ENCODE assay signal across 8 cellular contexts in the genomic region with DNA sequence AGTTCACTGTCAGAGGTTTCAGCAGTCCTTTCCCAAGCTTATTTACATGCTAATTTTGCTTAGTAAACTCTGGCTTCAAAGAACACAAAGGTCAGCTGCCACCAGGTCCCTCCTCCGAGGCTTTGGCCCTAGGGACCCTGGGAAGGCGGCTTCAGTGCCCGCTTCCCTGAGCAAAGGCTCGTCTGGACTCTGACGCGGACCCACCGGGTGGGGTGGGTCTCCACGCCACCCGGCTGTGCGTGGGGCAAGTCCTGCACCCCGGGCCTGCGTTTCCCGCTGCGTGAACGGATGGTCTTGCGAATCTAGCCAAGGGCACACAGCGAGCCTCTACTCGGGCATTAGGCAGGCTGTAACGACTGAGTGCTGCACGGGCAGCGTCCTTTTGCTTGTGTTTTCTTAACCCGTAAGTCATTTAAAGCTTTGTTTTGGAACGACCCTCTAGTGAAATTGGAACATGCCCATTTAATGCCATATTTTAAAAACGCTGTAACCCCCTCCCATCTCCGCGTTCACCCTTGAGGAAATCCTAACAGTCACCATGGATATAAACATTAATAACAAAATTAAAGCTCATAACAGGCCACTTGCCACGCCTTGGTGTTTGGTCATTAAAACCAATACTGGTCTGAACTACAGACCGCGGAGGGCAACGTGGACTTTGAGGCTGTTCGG. TPM values are rescaled to one million over a fixed set of nuclear protein-coding genes. Genes with fewer than 3 reads are reported as not detected.
DNase-seq lines count a peak whose midpoint lies in the region; ATAC-seq, FAIRE-seq and TF ChIP-seq lines count a peak whose summit lies in the region.

No MANE protein-coding gene starts in this region.

- peaks cover 19% of the 10 kb centered on the region for H3K36me3 Mint-ChIP-seq in GM23338 (ENCODE audit: low read depth)

- H3K9me3 Mint-ChIP-seq in GM23338, result peaks cover 9% of the 10 kb centered on the region; the same call in 2 of the 3 replicates

- no peaks in the 10 kb centered on the region for H3K9me2 ChIP-seq in GM23338 (ENCODE audit: insufficient read depth)
- no peaks in the 10 kb centered on the region for H3K9me2 ChIP-seq in SU-DHL-6 (replicated peaks; ENCODE audit: insufficient read depth, low read length)

- peak overlapping the region; percentile 83 for H3K4me3 Mint-ChIP-seq in GM23338

- H3K4me1 ChIP-seq in GM23338 (ENCODE audit: insufficient read depth) (peaks cover 33% of the 10 kb centered on the region), pancreas (peaks cover 0 to 22% (median 0%) of the 10 kb centered on the region in 3 donors)

- H3F3A ChIP-seq in GM23338 (replicated peaks; ENCODE audit: low read depth) (no peaks in the 10 kb centered on the region; the same call in 1 of the 2 replicates), SU-DHL-6 (ENCODE audit: insufficient read depth) (0 out of 2 replicates have a peak, but pooled peaks cover 4% of the 10 kb centered on the region)

- H3K27me3 ChIP-seq in GM23338 (ENCODE audit: insufficient read depth) (peaks cover 55% of the 10 kb centered on the region), SU-DHL-6 (ENCODE audit: low read length) (no peaks in the 10 kb centered on the region), pancreas (no peaks in the 10 kb centered on the region)

- H2AFZ ChIP-seq in GM23338, result no peak overlapping the region
- no peak overlapping the region for H2AFZ ChIP-seq in SU-DHL-6 (ENCODE audit: low read depth, low read length, severe bottlenecking)

- H3K4me3 ChIP-seq in GM23338 (peak overlapping the region; percentile 80), SU-DHL-6 (ENCODE audit: insufficient read depth, low read length, poor library complexity, severe bottlenecking) (peak overlapping the region; percentile 73), fibroblast of the aortic adventitia (ENCODE audit: low read depth, low read length) (peak overlapping the region; percentile 89), pancreas (peak overlapping the region; percentile 76 to 99 (median 96))

- H3K79me2 ChIP-seq in GM23338 (replicated peaks; ENCODE audit: insufficient read depth) (peaks cover 26% of the 10 kb centered on the region), SU-DHL-6 (ENCODE audit: insufficient read depth, low read length) (peaks cover 40% of the 10 kb centered on the region; the same call in 1 of the 2 replicates)

- TF ChIP-seq CTCF in GM23338 (conservative IDR thresholded peaks at IDR 0.05; ENCODE audit: low read depth in 2 of 2), result no peak
- no peak for TF ChIP-seq CTCF in SU-DHL-6 (IDR thresholded peaks at IDR 0.05; ENCODE audit: insufficient read depth, low read length, poor library complexity, severe bottlenecking)
- no peak for TF ChIP-seq CTCF in fibroblast of the aortic adventitia (IDR thresholded peaks at IDR 0.05; ENCODE audit: insufficient read depth, low read length)
- TF ChIP-seq CTCF in pancreas (IDR thresholded peaks at IDR 0.05), result no peak

- H3K9me3 ChIP-seq in SU-DHL-6 (ENCODE audit: insufficient read depth, low read length), result no peaks in the 10 kb centered on the region
- H3K9me3 ChIP-seq in pancreas, result no peaks in the 10 kb centered on the region

- DNase-seq in GM23338 (ENCODE audit: low spot score) (peak; percentile 84), fibroblast of the aortic adventitia (ENCODE audit: low read depth) (peak; percentile 19), pancreas (peak in 5 of 6 donors; percentile 50 to 86 (median 66)), NCI-H774 (lab: John Stamatoyannopoulos, UW) (no peak)

- H3K36me3 ChIP-seq in GM23338 (ENCODE audit: insufficient read depth) (no peaks in the 10 kb centered on the region), SU-DHL-6 (ENCODE audit: low read length) (no peaks in the 10 kb centered on the region), pancreas (no peaks in the 10 kb centered on the region)

- FAIRE-seq in pancreas (lab: Jason Lieb, UNC), result no peak

- peaks cover 33% of the 10 kb centered on the region for H3K27me3 Mint-ChIP-seq in GM23338 (ENCODE audit: insufficient read depth, low read depth, poor library complexity)

- H4K20me1 ChIP-seq in GM23338 (replicated peaks; ENCODE audit: insufficient read depth) (peaks cover 21% of the 10 kb centered on the region), SU-DHL-6 (ENCODE audit: low read depth, low read length) (peaks cover 4% of the 10 kb centered on the region; the same call in 1 of the 2 replicates)

- intact Hi-C loops in pancreas (cut with DNase I), result no loop called here

- H3K4me2 ChIP-seq in GM23338 (peak overlapping the region; percentile 94), SU-DHL-6 (ENCODE audit: low read depth, low read length, poor library complexity, severe bottlenecking) (peak overlapping the region; percentile 80)

- no peak overlapping the region for H3K27ac ChIP-seq in GM23338 (ENCODE audit: low read depth)
- H3K27ac ChIP-seq in SU-DHL-6 (ENCODE audit: low read depth, low read length), result no peak overlapping the region
- peak overlapping the region; percentile 85 to 89 (median 88) for H3K27ac ChIP-seq in pancreas

- peaks cover 30% of the 10 kb centered on the region for H3K4me1 Mint-ChIP-seq in GM23338

- ATAC-seq in GM23338 (peak; percentile 44), pancreas (peak; percentile 4 to 43 (median 36)), GM21390 (IDR thresholded peaks at IDR 0.05; ENCODE audit: unreplicated experiment) (no peak), GM21381 (IDR thresholded peaks at IDR 0.05; ENCODE audit: unreplicated experiment) (no peak), HG03521 (IDR thresholded peaks at IDR 0.05; ENCODE audit: unreplicated experiment) (no peak)

- H3K27ac Mint-ChIP-seq in GM23338, result no peak overlapping the region

- peak overlapping the region; percentile 66 for H3K9ac ChIP-seq in SU-DHL-6 (ENCODE audit: low read length)

- WGBS in pancreas, 2 donors, result 9 to 13% methylated on average over 31 of the region's 31 CpGs

TF ChIP-seq in GM23338, 12 proteins besides CTCF, POLR2A, EP300 and RAD21:
- TF ChIP-seq EZH2 (IDR thresholded peaks at IDR 0.05; ENCODE audit: low read depth, unreplicated experiment), result peak; percentile 16
- TF ChIP-seq EZH2phosphoT487 (IDR thresholded peaks at IDR 0.05; ENCODE audit: unreplicated experiment), result no peak

RNA-seq across cellular contexts. Expression of a gene that starts 0.8 kb away (rescaled TPM):
- 48.8 and 75.0 TPM in 2 replicates for total RNA-seq in GM23338 (2014; rRNA removed; shearing (Covaris generic))
- polyA plus RNA-seq in GM23338 (2016; fragmentation: Nextera tagmentation; extraction: Ambion mirVana) (41.1 and 46.3 TPM in 2 replicates), pancreas (100 to 1,000 TPM in 1 of 2 donors, 10 to 100 TPM in 1; 84.2 to 166 TPM)
- total RNA-seq in fibroblast of the aortic adventitia (ENCODE audit: low replicate concordance) (65.1 and 81.4 TPM in 2 replicates), pancreas (100 to 1,000 TPM in 4 of 6 donors, 10 to 100 TPM in 2; 65.7 to 471 (median 217) TPM)

Comparison
In these comparisons a context has a peak if more than half of its experiments do, and no peak if none do; other contexts are left out.
1. ATAC-seq: peak in GM23338 (single experiment) and pancreas (4 of 4); none in GM21390 (single experiment), GM21381 (single experiment) and HG03521 (single experiment).
2. H3K27ac ChIP-seq: peak in pancreas (4 of 4); none in GM23338 (single experiment) and SU-DHL-6 (single experiment).
3. Peak in every context shown above with its lines, with median percentiles within 50 percentile points of each other: H3K4me3 ChIP-seq.